ENCODE assay signal across 13 cellular contexts in the genomic region with DNA sequence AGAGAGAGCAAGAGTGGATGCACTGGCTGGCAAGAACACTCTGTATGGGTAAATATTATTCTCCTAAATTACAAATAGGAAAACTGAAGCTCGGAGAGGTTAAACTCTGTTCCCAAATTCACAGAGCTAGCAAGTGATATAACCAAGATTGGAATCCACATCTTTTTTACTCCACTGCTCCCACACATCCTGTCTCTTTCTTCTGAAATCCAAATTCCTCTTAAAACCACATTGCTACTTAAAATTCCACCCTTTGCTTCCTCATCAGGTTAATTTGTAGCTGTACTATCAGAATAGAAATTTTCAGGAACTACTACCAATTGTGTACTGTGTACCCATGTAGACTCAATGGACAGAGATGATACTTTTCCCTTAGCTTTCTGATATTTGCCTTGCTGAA.
A peak's percentile ranks its signal among the peaks of the same experiment; 100 is the strongest.
DNase-seq lines count a peak whose midpoint lies in the region; ATAC-seq and TF ChIP-seq lines count a peak whose summit lies in the region.
"Had no signal": no experiment of that assay in that cellular context is flagged by ENCODE, and none has a peak within 500 bp of the region (broad histone marks: within the 10 kb centered on the region; RNA-seq: fewer than 3 reads in every experiment).

No MANE protein-coding gene starts in this region.

- no peaks in the 10 kb centered on the region for H3K27me3 ChIP-seq in prostate gland (replicated peaks; ENCODE audit: insufficient read depth)
- H3K27me3 ChIP-seq: heart left ventricle had no signal

- H3K9me3 ChIP-seq in prostate gland = no peaks in the 10 kb centered on the region
- H3K9me3 ChIP-seq: Caco-2, heart left ventricle had no signal

- ATAC-seq in GM19455 (IDR thresholded peaks at IDR 0.05; ENCODE audit: unreplicated experiment) (no peak), HG03565 (IDR thresholded peaks at IDR 0.05; ENCODE audit: unreplicated experiment) (no peak)
- ATAC-seq: left ventricle myocardium superior had no signal

- 43% methylated on average over 1 of the region's 1 CpG for WGBS in prostate gland

- TF ChIP-seq CTCF in astrocyte of the cerebellum (IDR thresholded peaks at IDR 0.05; ENCODE audit: low read depth, low read length, missing control alignments) (no peak), prostate gland (IDR thresholded peaks at IDR 0.05) (no peak)

- DNase-seq in HS-5 (ENCODE audit: low read depth) = peak; percentile 26
- peak; percentile 31 for DNase-seq in astrocyte of the cerebellum (ENCODE audit: low read depth)
- peak; percentile 14 for DNase-seq in hepatic stellate cell (ENCODE audit: low spot score)
- no peak for DNase-seq in prostate gland (ENCODE audit: low spot score)
- no peak for DNase-seq in NCI-H2196 (lab: John Stamatoyannopoulos, UW; ENCODE audit: unreplicated experiment)
- DNase-seq: Caco-2; effector CD4-positive, alpha-beta T cell; heart left ventricle; left ventricle myocardium superior; NCI-H510A had no signal

- intact Hi-C loops in prostate gland (cut with DNase I) = no loop called here

- no peaks in the 10 kb centered on the region for H3K36me3 ChIP-seq in prostate gland
- H3K36me3 ChIP-seq: heart left ventricle had no signal

- H3K4me1 ChIP-seq in prostate gland (replicated peaks) = no peaks in the 10 kb centered on the region
- H3K4me1 ChIP-seq: Caco-2 had no signal

- in situ Hi-C loops in astrocyte of the cerebellum (cut with HindIII; ENCODE audit: low sequenced_read_pairs) = no loop called here

- peak overlapping the region in 1 of 2 donors; percentile 13 for H3K27ac ChIP-seq in prostate gland

- no peak overlapping the region for H3K4me3 ChIP-seq in astrocyte of the cerebellum (ENCODE audit: low read depth, low read length)
- H3K4me3 ChIP-seq in prostate gland = no peak overlapping the region
- H3K4me3 ChIP-seq: heart left ventricle, skin epidermis had no signal

- TF ChIP-seq POLR2A in prostate gland (IDR thresholded peaks at IDR 0.05) = no peak

Comparison
In these comparisons a context has a peak if more than half of its experiments do, and no peak if none do; other contexts are left out.
1. DNase-seq: peak in HS-5 (single experiment), astrocyte of the cerebellum (single experiment) and hepatic stellate cell (single experiment); none in prostate gland (single experiment) and NCI-H2196 (single experiment).